Comparison of ENCODE assay signal across 15 cellular contexts in genomic region chr10:96339383-96339782, GRCh38. TPM values are rescaled to one million over a fixed set of nuclear protein-coding genes. Genes with fewer than 3 reads are reported as not detected.
A peak's percentile ranks its signal among the peaks of the same experiment; 100 is the strongest.
DNase-seq lines count a peak whose midpoint lies in the region; ATAC-seq and TF ChIP-seq lines count a peak whose summit lies in the region.
"Had no signal": no experiment of that assay in that cellular context is flagged by ENCODE, and none has a peak within 500 bp of the region (broad histone marks: within the 10 kb centered on the region; RNA-seq: fewer than 3 reads in every experiment).

No MANE protein-coding gene starts in this region.

- intact Hi-C loops in left cardiac atrium (cut with DNase I) (no loop called here), heart left ventricle (cut with DNase I) (loop anchor here in 3 of 10 donors (5.0 to 10.0 kb wide), 3 partner anchors 112 to 325 kb away; no protein-coding TSS in a partner anchor)

- 65 to 81% (median 80%) methylated on average over 4 of the region's 4 CpGs for WGBS in heart left ventricle, 4 donors

- peaks cover 0 to 6% (median 0%) of the 10 kb centered on the region in 12 donors for H3K4me1 ChIP-seq in heart left ventricle

- H3K27me3 ChIP-seq in heart left ventricle (peaks cover 0 to 4% (median 0%) of the 10 kb centered on the region in 9 donors), layer of hippocampus (ENCODE audit: control insufficient read depth, insufficient read depth, low read length) (no peaks in the 10 kb centered on the region)
- H3K27me3 ChIP-seq: BLaER1 treated with 17β-estradiol and CSF1 and Interleukin-3, amounts not matched to agents 10 nM and 100 nM had no signal

- no peak for DNase-seq in left cardiac atrium
- no peak for DNase-seq in heart left ventricle
- no peak for DNase-seq in kidney tubule cell (ENCODE audit: low spot score)
- no peak for DNase-seq in cerebellar nuclear complex (lab: John Stamatoyannopoulos, UW)
- DNase-seq: ACHN; CD4-positive, CD25-positive, alpha-beta regulatory T cell; DMS53; IMR-90 had no signal

- no peaks in the 10 kb centered on the region for H3K9me3 ChIP-seq in heart left ventricle

- ATAC-seq in left cardiac atrium (peak; percentile 73 to 76), heart left ventricle (no peak), HG03025 (IDR thresholded peaks at IDR 0.05; ENCODE audit: low FRiP score, unreplicated experiment) (no peak)

- no peak overlapping the region for H3K4me3 ChIP-seq in heart left ventricle
- H3K4me3 ChIP-seq: BLaER1 treated with 17β-estradiol and CSF1 and Interleukin-3, amounts not matched to agents 10 nM and 100 nM had no signal

- H3K27ac ChIP-seq in heart left ventricle: no peak overlapping the region
- H3K27ac ChIP-seq in cingulate gyrus (ENCODE audit: low read depth, low read length): peak overlapping the region; percentile 89
- H3K27ac ChIP-seq in layer of hippocampus (ENCODE audit: low read depth, low read length): peak overlapping the region; percentile 59

- TF ChIP-seq POLR2A in heart left ventricle (IDR thresholded peaks at IDR 0.05): no peak

- H3K36me3 ChIP-seq in heart left ventricle: no peaks in the 10 kb centered on the region

- TF ChIP-seq CTCF in heart left ventricle (IDR thresholded peaks at IDR 0.05): no peak

RNA-seq across cellular contexts. Expression of gene OPALIN, which starts 19.4 kb away (rescaled TPM):
- total RNA-seq in left cardiac atrium (not detected), heart left ventricle (under 1 TPM in 1 of 9 donors, not detected in 8; 0.16 TPM)
- polyA plus RNA-seq in heart left ventricle: not detected
- total RNA-seq: A172; CD4-positive, CD25-positive, alpha-beta regulatory T cell; Daoy; HT-29; IMR-90 had no signal
- polyA plus RNA-seq: CD4-positive, CD25-positive, alpha-beta regulatory T cell; IMR-90 had no signal

RNA-seq across cellular contexts. Expression of gene DNTT, which starts 35.1 kb away (rescaled TPM):
- total RNA-seq in left cardiac atrium (not detected), heart left ventricle (not detected)
- polyA plus RNA-seq in heart left ventricle: not detected
- total RNA-seq: A172; CD4-positive, CD25-positive, alpha-beta regulatory T cell; Daoy; HT-29; IMR-90 had no signal
- polyA plus RNA-seq: IMR-90 had no signal

Comparison
In these comparisons a context has a peak if more than half of its experiments do, and no peak if none do; other contexts are left out.
1. ATAC-seq: peak in left cardiac atrium (2 of 2); none in heart left ventricle (0 of 4) and HG03025 (single experiment).
2. H3K27ac ChIP-seq: peak in cingulate gyrus (single experiment) and layer of hippocampus (single experiment); none in heart left ventricle (0 of 12).